ENCODE assay signal across 19 cellular contexts in the genomic region with DNA sequence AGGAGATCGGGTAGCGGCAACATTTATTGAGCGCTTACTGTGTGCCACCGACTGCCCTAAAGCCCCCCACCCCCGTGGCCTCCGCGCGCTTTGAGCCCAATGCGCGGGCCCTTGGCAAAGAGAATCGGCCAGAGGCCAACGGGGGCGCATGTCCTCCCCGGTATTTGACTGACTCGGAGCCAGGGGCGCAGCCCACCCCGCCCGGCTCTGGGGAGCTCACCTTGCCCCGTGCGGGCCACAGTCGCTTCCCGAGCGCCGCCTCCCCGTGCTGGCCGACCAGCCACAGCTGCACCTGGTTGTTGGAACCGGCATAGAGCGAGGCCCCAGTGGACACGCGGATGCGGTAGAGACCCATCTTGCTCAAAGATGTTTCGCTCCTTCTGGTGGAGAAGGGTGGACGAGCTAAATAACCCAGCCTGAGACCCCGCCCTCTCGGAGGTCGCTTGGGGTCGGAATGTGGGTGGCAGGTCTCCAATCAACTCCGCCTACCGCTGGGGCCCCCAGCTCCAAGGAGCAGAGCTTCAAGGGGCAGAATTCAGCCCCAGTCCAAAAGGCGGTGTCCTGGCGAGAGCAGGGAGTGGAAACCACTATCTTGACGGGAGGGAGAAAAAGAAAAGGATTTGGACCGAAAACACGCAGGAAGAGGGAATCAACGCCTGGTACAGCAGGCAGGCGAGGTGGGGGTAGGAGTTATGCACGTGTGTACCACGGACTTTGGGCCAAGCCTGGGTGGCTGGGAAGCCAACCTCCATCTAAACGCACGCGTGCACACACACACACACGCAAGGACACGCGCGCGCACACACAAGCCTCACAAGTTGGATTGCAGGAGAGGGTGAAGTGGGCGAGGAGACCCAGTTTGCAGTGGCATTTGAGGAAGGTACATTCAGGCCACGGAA. TPM values are rescaled to one million over a fixed set of nuclear protein-coding genes. Genes with fewer than 3 reads are reported as not detected.
DNase-seq lines count a peak whose midpoint lies in the region; TF ChIP-seq lines count a peak whose summit lies in the region.
"Had no signal": no experiment of that assay in that cellular context is flagged by ENCODE, and none has a peak within 500 bp of the region (broad histone marks: within the 10 kb centered on the region; RNA-seq: fewer than 3 reads in every experiment).

A gene with protein sequence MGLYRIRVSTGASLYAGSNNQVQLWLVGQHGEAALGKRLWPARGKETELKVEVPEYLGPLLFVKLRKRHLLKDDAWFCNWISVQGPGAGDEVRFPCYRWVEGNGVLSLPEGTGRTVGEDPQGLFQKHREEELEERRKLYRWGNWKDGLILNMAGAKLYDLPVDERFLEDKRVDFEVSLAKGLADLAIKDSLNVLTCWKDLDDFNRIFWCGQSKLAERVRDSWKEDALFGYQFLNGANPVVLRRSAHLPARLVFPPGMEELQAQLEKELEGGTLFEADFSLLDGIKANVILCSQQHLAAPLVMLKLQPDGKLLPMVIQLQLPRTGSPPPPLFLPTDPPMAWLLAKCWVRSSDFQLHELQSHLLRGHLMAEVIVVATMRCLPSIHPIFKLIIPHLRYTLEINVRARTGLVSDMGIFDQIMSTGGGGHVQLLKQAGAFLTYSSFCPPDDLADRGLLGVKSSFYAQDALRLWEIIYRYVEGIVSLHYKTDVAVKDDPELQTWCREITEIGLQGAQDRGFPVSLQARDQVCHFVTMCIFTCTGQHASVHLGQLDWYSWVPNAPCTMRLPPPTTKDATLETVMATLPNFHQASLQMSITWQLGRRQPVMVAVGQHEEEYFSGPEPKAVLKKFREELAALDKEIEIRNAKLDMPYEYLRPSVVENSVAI (minus strand): TSS at position 382 of the 899 bp plus-strand sequence. CDS start 27 bp downstream, at position 355.

- no peaks in the 10 kb centered on the region for H3K36me3 Mint-ChIP-seq in chondrocyte (ENCODE audit: low read depth)
- no peaks in the 10 kb centered on the region for H3K36me3 Mint-ChIP-seq in type B pancreatic cell
- H3K36me3 Mint-ChIP-seq: T-cell had no signal

- peaks cover 85% of the 10 kb centered on the region for H3K27me3 ChIP-seq in left ventricle myocardium inferior (ENCODE audit: low read depth)

- no peaks in the 10 kb centered on the region for H3K36me3 ChIP-seq in left ventricle myocardium inferior
- H3K36me3 ChIP-seq in mesodermal cell (ENCODE audit: control insufficient read depth, insufficient read depth, low read length): no peaks in the 10 kb centered on the region
- H3K36me3 ChIP-seq: BLaER1, Peyer's patch, prostate gland, tibial artery had no signal

- H3K4me3 ChIP-seq in left ventricle myocardium inferior (peak within 1 kb of the TSS; percentile 9), mesodermal cell (ENCODE audit: extremely low read depth, insufficient read depth, low read length, poor library complexity, severe bottlenecking) (peak within 1 kb of the TSS; percentile 7)
- H3K4me3 ChIP-seq: BLaER1, K562, Peyer's patch, prostate gland, tibial artery had no signal

- 14% methylated on average over 36 to 58 of the region's 58 CpGs for WGBS in mesodermal cell (ENCODE audit: insufficient coverage in 2 of 2), 2 experiments

- intact Hi-C loops in left ventricle myocardium inferior (cut with micrococcal nuclease): no loop called here
- intact Hi-C loops in cardiac septum (cut with DNase I): no loop called here

- H3K4me1 ChIP-seq in left ventricle myocardium inferior (peaks cover 10% of the 10 kb centered on the region), mesodermal cell (ENCODE audit: control insufficient read depth, insufficient read depth, low read length, poor library complexity, severe bottlenecking) (peaks cover 6% of the 10 kb centered on the region)
- H3K4me1 ChIP-seq: prostate gland had no signal

- H3K9me3 ChIP-seq in left ventricle myocardium inferior (replicated peaks) (no peaks in the 10 kb centered on the region), mesodermal cell (ENCODE audit: control insufficient read depth, low read length) (no peaks in the 10 kb centered on the region)
- H3K9me3 ChIP-seq: BLaER1, Peyer's patch, prostate gland, tibial artery had no signal

- H3K27ac ChIP-seq in left ventricle myocardium inferior (replicated peaks): no peak within 1 kb of the TSS
- no peak within 1 kb of the TSS for H3K27ac ChIP-seq in mesodermal cell (ENCODE audit: low read depth, low read length, severe bottlenecking)
- H3K27ac ChIP-seq: BLaER1, Peyer's patch, prostate gland, tibial artery had no signal

- H3K27ac Mint-ChIP-seq in chondrocyte (ENCODE audit: unreplicated experiment): no peak within 1 kb of the TSS
- no peak within 1 kb of the TSS for H3K27ac Mint-ChIP-seq in type B pancreatic cell
- H3K27ac Mint-ChIP-seq: activated CD4-positive, alpha-beta T cell treated with anti-CD3 and anti-CD28 coated beads for 36 hours; T-cell had no signal

- H3K4me1 Mint-ChIP-seq in chondrocyte (ENCODE audit: low read depth) (peaks cover 15% of the 10 kb centered on the region), type B pancreatic cell (ENCODE audit: unreplicated experiment) (peaks cover 17% of the 10 kb centered on the region)

- no peaks in the 10 kb centered on the region for H3K9me3 Mint-ChIP-seq in chondrocyte (ENCODE audit: low read depth)
- no peaks in the 10 kb centered on the region for H3K9me3 Mint-ChIP-seq in type B pancreatic cell
- H3K9me3 Mint-ChIP-seq: T-cell had no signal

- TF ChIP-seq CTCF in left ventricle myocardium inferior (IDR thresholded peaks at IDR 0.05; ENCODE audit: borderline replicate concordance) (no peak), chondrocyte (IDR thresholded peaks at IDR 0.05) (no peak), type B pancreatic cell (conservative IDR thresholded peaks at IDR 0.05) (no peak)

- DNase-seq in left ventricle myocardium inferior: no peak
- no peak for DNase-seq in cardiac septum (ENCODE audit: low spot score)
- no peak for DNase-seq in chondrocyte (ENCODE audit: low spot score)
- DNase-seq in type B pancreatic cell (ENCODE audit: extremely low spot score, unreplicated experiment): no peak
- no peak for DNase-seq in stimulated activated naive CD4-positive, alpha-beta T cell (lab: John Stamatoyannopoulos, UW)
- no peak for DNase-seq in NCI-H128 (lab: John Stamatoyannopoulos, UW; ENCODE audit: unreplicated experiment)
- DNase-seq in NCI-H1417 (lab: John Stamatoyannopoulos, UW): no peak
- DNase-seq: amniotic stem cell, cortex of kidney, NCI-H1105 treated with DMSO at 0.1 percent for 48 hours, Peyer's patch, tibial artery had no signal

- peaks cover 69% of the 10 kb centered on the region for H3K27me3 Mint-ChIP-seq in chondrocyte (ENCODE audit: low read depth)
- H3K27me3 Mint-ChIP-seq in type B pancreatic cell: peaks cover 82% of the 10 kb centered on the region

- H3K4me3 Mint-ChIP-seq in chondrocyte (ENCODE audit: unreplicated experiment) (peak within 1 kb of the TSS; percentile 45), type B pancreatic cell (peak within 1 kb of the TSS; percentile 70)
- H3K4me3 Mint-ChIP-seq: activated CD4-positive, alpha-beta T cell treated with anti-CD3 and anti-CD28 coated beads for 36 hours had no signal

RNA-seq across cellular contexts. Expression of the gene that starts here (rescaled TPM):
- total RNA-seq in left ventricle myocardium inferior (0.33 TPM), cardiac septum (0.35 TPM), chondrocyte (0.15 TPM in 1 of 3 replicates, not detected in the others), type B pancreatic cell (ENCODE audit: low replicate concordance) (2.1 and 4.9 TPM in 2 replicates)
- polyA plus RNA-seq in mesodermal cell (2013, experiment 1 of 2): 4.2 TPM
- 6.6 TPM for polyA plus RNA-seq in mesodermal cell (2013, experiment 2 of 2)
- total RNA-seq: activated CD4-positive, alpha-beta T cell treated with anti-CD3 and anti-CD28 coated beads for 36 hours; fibroblast of lung; K562; Peyer's patch had no signal
- polyA plus RNA-seq: fibroblast of lung, K562 had no signal
